ENCODE assay signal across 20 cellular contexts in genomic region chr5:112290667-112291066, GRCh38.
"Had no signal": no experiment of that assay in that cellular context is flagged by ENCODE, and none has a peak within 500 bp of the region (broad histone marks: within the 10 kb centered on the region; RNA-seq: fewer than 3 reads in every experiment).

No MANE protein-coding gene starts in this region.

- H3K36me3 ChIP-seq: esophagus muscularis mucosa, gastrocnemius medialis, right atrium auricular region, upper lobe of left lung had no signal

- ATAC-seq: gastrocnemius medialis; left ventricle myocardium superior; natural killer cell treated with Interleukin-12 subunit alpha and Interleukin-12 subunit beta and Interleukin-15 and Interleukin-18, amount 100 ng/mL, for 72 hours; psoas muscle had no signal

- H3K4me3 ChIP-seq: coronary artery, esophagus muscularis mucosa, gastrocnemius medialis, psoas muscle, right atrium auricular region, testis, upper lobe of left lung had no signal

- DNase-seq: activated B cell treated with CpG ODN at 0.5 μM for 24 hours; activated CD4-positive, alpha-beta memory T cell treated with anti-CD3 and anti-CD28 coated beads, Interleukin-2, amount 10 ng/mL, durations not matched to agents 7 days and 5 days; activated CD4-positive, alpha-beta T cell treated with anti-CD3 and anti-CD28 coated beads, Interleukin-2, amount 10 ng/mL, durations not matched to agents 24 days and 14 days; activated effector memory CD4-positive, alpha-beta T cell treated with anti-CD3 and anti-CD28 coated beads, Interleukin-2, amount 50 U/mL, for 16 hours; activated naive CD4-positive, alpha-beta T cell treated with anti-CD3 and anti-CD28 coated beads, Interleukin-2, amount 10 ng/mL, durations not matched to agents 7 days and 5 days; activated T-cell treated with anti-CD3 and anti-CD28 coated beads for 4 hours; amygdala; gastrocnemius medialis; head of caudate nucleus; left ventricle myocardium superior; psoas muscle; stimulated activated CD4-positive, alpha-beta T cell treated with anti-CD3 and anti-CD28 coated beads, Interleukin-2, amount 100 ng/mL, for 24 hours; T1000; testis; upper lobe of left lung had no signal

- H3K9me3 ChIP-seq: esophagus muscularis mucosa, gastrocnemius medialis, psoas muscle, right atrium auricular region, testis, upper lobe of left lung had no signal

- H3K4me1 ChIP-seq: testis, upper lobe of left lung had no signal

- FAIRE-seq: islet of Langerhans had no signal

- H3K27me3 ChIP-seq: esophagus muscularis mucosa, gastrocnemius medialis, right atrium auricular region, testis, upper lobe of left lung had no signal

- H3K27ac ChIP-seq: coronary artery, esophagus muscularis mucosa, gastrocnemius medialis, psoas muscle, right atrium auricular region, testis, upper lobe of left lung had no signal
